Comparison of ENCODE assay signal across 21 cellular contexts in genomic region chr4:123892368-123892961, GRCh38.
DNase-seq lines count a peak whose midpoint lies in the region; ATAC-seq and TF ChIP-seq lines count a peak whose summit lies in the region.
"Had no signal": no experiment of that assay in that cellular context is flagged by ENCODE, and none has a peak within 500 bp of the region (broad histone marks: within the 10 kb centered on the region; RNA-seq: fewer than 3 reads in every experiment).

No MANE protein-coding gene starts in this region.

- TF ChIP-seq CTCF in heart left ventricle (IDR thresholded peaks at IDR 0.05) (no peak), fibroblast of mammary gland (conservative IDR thresholded peaks at IDR 0.05; ENCODE audit: control insufficient read depth, insufficient read depth, low read depth, low read length) (no peak), upper lobe of right lung (IDR thresholded peaks at IDR 0.05) (no peak), GM23338 (conservative IDR thresholded peaks at IDR 0.05; ENCODE audit: low read depth in 2 of 2) (no peak), osteocyte (IDR thresholded peaks at IDR 0.05) (no peak)

- H3K4me3 ChIP-seq in heart left ventricle = no peak overlapping the region
- H3K4me3 ChIP-seq in fibroblast of mammary gland (ENCODE audit: control insufficient read depth, low read depth, low read length) = no peak overlapping the region
- no peak overlapping the region for H3K4me3 ChIP-seq in muscle layer of duodenum (ENCODE audit: low read depth in 1 of 2, low read length in 2 of 2)
- H3K4me3 ChIP-seq in upper lobe of right lung = no peak overlapping the region
- H3K4me3 ChIP-seq in GM23338 = no peak overlapping the region
- H3K4me3 ChIP-seq: mucosa of descending colon, upper lobe of left lung had no signal

- 59 to 70% (median 64%) methylated on average over 4 of the region's 4 CpGs for WGBS in heart left ventricle, 4 donors

- H3K4me1 Mint-ChIP-seq in GM23338 (no peaks in the 10 kb centered on the region), osteocyte (ENCODE audit: unreplicated experiment) (peaks cover 54% of the 10 kb centered on the region)
- H3K4me1 Mint-ChIP-seq: activated CD4-positive, alpha-beta T cell treated with anti-CD3 and anti-CD28 coated beads, Interleukin-2, amount 10 ng/mL, durations not matched to agents 7 days and 5 days; B cell; endodermal cell had no signal

- H2AFZ ChIP-seq in GM23338 = no peak overlapping the region

- H3K27ac Mint-ChIP-seq in GM23338 (no peak overlapping the region), osteocyte (ENCODE audit: unreplicated experiment) (no peak overlapping the region)
- H3K27ac Mint-ChIP-seq: activated CD4-positive, alpha-beta T cell treated with anti-CD3 and anti-CD28 coated beads, Interleukin-2, amount 10 ng/mL, durations not matched to agents 7 days and 5 days; activated naive CD8-positive, alpha-beta T cell; B cell; endodermal cell had no signal

- no peak overlapping the region for H3K4me2 ChIP-seq in GM23338

- H3K36me3 ChIP-seq in heart left ventricle = no peaks in the 10 kb centered on the region
- no peaks in the 10 kb centered on the region for H3K36me3 ChIP-seq in muscle layer of duodenum (ENCODE audit: control insufficient read depth in 1 of 2, insufficient read depth in 2 of 2, low read length in 2 of 2)
- H3K36me3 ChIP-seq in upper lobe of right lung = no peaks in the 10 kb centered on the region
- no peaks in the 10 kb centered on the region for H3K36me3 ChIP-seq in GM23338 (ENCODE audit: insufficient read depth)
- H3K36me3 ChIP-seq: upper lobe of left lung had no signal

- H3K4me3 Mint-ChIP-seq in GM23338 = no peak overlapping the region
- no peak overlapping the region for H3K4me3 Mint-ChIP-seq in osteocyte (ENCODE audit: unreplicated experiment)
- H3K4me3 Mint-ChIP-seq: activated CD4-positive, alpha-beta T cell treated with anti-CD3 and anti-CD28 coated beads, Interleukin-2, amount 10 ng/mL, durations not matched to agents 7 days and 5 days; activated naive CD8-positive, alpha-beta T cell; B cell; endodermal cell had no signal

- ATAC-seq in heart left ventricle (peak in 1 of 4 donors; percentile 37), left ventricle myocardium superior (no peak), upper lobe of right lung (no peak), GM23338 (no peak), GM21423 (IDR thresholded peaks at IDR 0.05; ENCODE audit: unreplicated experiment) (no peak)
- ATAC-seq: HCT116, left lobe of liver, mucosa of descending colon had no signal

- no peaks in the 10 kb centered on the region for H3F3A ChIP-seq in GM23338 (replicated peaks; ENCODE audit: low read depth)

- H3K36me3 Mint-ChIP-seq in GM23338 (ENCODE audit: low read depth) (no peaks in the 10 kb centered on the region), osteocyte (ENCODE audit: unreplicated experiment) (no peaks in the 10 kb centered on the region)
- H3K36me3 Mint-ChIP-seq: activated naive CD8-positive, alpha-beta T cell had no signal

- no peaks in the 10 kb centered on the region for H4K20me1 ChIP-seq in GM23338 (replicated peaks; ENCODE audit: insufficient read depth)

- no peaks in the 10 kb centered on the region for H3K9me3 Mint-ChIP-seq in GM23338
- peaks cover 4% of the 10 kb centered on the region for H3K9me3 Mint-ChIP-seq in osteocyte (ENCODE audit: unreplicated experiment)
- H3K9me3 Mint-ChIP-seq: activated CD4-positive, alpha-beta T cell treated with anti-CD3 and anti-CD28 coated beads, Interleukin-2, amount 10 ng/mL, durations not matched to agents 7 days and 5 days; endodermal cell had no signal

- H3K27ac ChIP-seq in heart left ventricle (peak overlapping the region in 11 of 12 donors; percentile 6 to 75 (median 62)), muscle layer of duodenum (ENCODE audit: low read length) (peak overlapping the region; percentile 9), upper lobe of right lung (peak overlapping the region; percentile 7), GM23338 (ENCODE audit: low read depth) (no peak overlapping the region)

- no peak for TF ChIP-seq POLR2A in heart left ventricle (IDR thresholded peaks at IDR 0.05)

- no peaks in the 10 kb centered on the region for H3K79me2 ChIP-seq in GM23338 (replicated peaks; ENCODE audit: insufficient read depth)

- H3K27me3 ChIP-seq in heart left ventricle (no peaks in the 10 kb centered on the region), muscle layer of duodenum (ENCODE audit: low read depth, low read length) (no peaks in the 10 kb centered on the region), upper lobe of right lung (no peaks in the 10 kb centered on the region), GM23338 (ENCODE audit: insufficient read depth) (no peaks in the 10 kb centered on the region)
- H3K27me3 ChIP-seq: upper lobe of left lung had no signal

- no peak for DNase-seq in heart left ventricle
- DNase-seq in left ventricle myocardium superior = no peak
- peak; percentile 54 for DNase-seq in fibroblast of mammary gland (ENCODE audit: low read depth)
- DNase-seq in upper lobe of right lung = no peak
- no peak for DNase-seq in GM23338 (ENCODE audit: low spot score)
- no peak for DNase-seq in osteocyte (ENCODE audit: extremely low spot score, unreplicated experiment)
- DNase-seq: activated CD4-positive, alpha-beta T cell treated with anti-CD3 and anti-CD28 coated beads, Interleukin-2, amount 10 ng/mL, durations not matched to agents 7 days and 5 days; DMS53; endodermal cell; GF-D8; Kasumi-1; mucosa of descending colon; NCI-H1694 treated with DMSO at 0.1 percent for 48 hours; NCI-H2227 treated with DMSO at 0.1 percent for 48 hours; upper lobe of left lung had no signal

- no peaks in the 10 kb centered on the region for H3K27me3 Mint-ChIP-seq in GM23338 (ENCODE audit: insufficient read depth, low read depth, poor library complexity)
- no peaks in the 10 kb centered on the region for H3K27me3 Mint-ChIP-seq in osteocyte (ENCODE audit: unreplicated experiment)
- H3K27me3 Mint-ChIP-seq: activated CD4-positive, alpha-beta T cell treated with anti-CD3 and anti-CD28 coated beads, Interleukin-2, amount 10 ng/mL, durations not matched to agents 7 days and 5 days; B cell had no signal

- H3K9me2 ChIP-seq in GM23338 (ENCODE audit: insufficient read depth) = no peaks in the 10 kb centered on the region; the same call in 1 of the 2 replicates

- H3K9me3 ChIP-seq in heart left ventricle (no peaks in the 10 kb centered on the region), muscle layer of duodenum (ENCODE audit: control insufficient read depth in 1 of 2, low read length in 2 of 2) (no peaks in the 10 kb centered on the region), upper lobe of right lung (no peaks in the 10 kb centered on the region)
- H3K9me3 ChIP-seq: mucosa of descending colon, upper lobe of left lung had no signal

- intact Hi-C loops in heart left ventricle (cut with DNase I) (loop anchor here in 1 of 10 donors (10.0 kb wide), 1 partner anchor 172 kb away; no protein-coding TSS in a partner anchor), left ventricle myocardium superior (cut with micrococcal nuclease) (loop anchor here (10.0 kb wide), 1 partner anchor 148 kb away; no protein-coding TSS in a partner anchor), upper lobe of right lung (cut with DNase I) (no loop called here)

- H3K4me1 ChIP-seq in heart left ventricle (peaks cover 0 to 50% (median 21%) of the 10 kb centered on the region in 12 donors), muscle layer of duodenum (ENCODE audit: control insufficient read depth in 1 of 2, insufficient read depth in 2 of 2, low read length in 2 of 2) (peaks cover 7 to 14% of the 10 kb centered on the region in 2 donors), upper lobe of right lung (peaks cover 36% of the 10 kb centered on the region), GM23338 (ENCODE audit: insufficient read depth) (no peaks in the 10 kb centered on the region)

TF ChIP-seq in GM23338, 12 proteins besides CTCF, POLR2A, EP300 and RAD21:
- TF ChIP-seq ZNF114 (CRISPR knock-in tag; IDR thresholded peaks at IDR 0.05) (no peak), ETS1 (IDR thresholded peaks at IDR 0.05) (no peak), STAT1 (IDR thresholded peaks at IDR 0.05; ENCODE audit: unreplicated experiment) (no peak), NANOG (IDR thresholded peaks at IDR 0.05; ENCODE audit: borderline replicate concordance) (no peak), REST (IDR thresholded peaks at IDR 0.05; ENCODE audit: unreplicated experiment) (no peak)
